1 cellular context compared by ENCODE assay signal in the genomic region with DNA sequence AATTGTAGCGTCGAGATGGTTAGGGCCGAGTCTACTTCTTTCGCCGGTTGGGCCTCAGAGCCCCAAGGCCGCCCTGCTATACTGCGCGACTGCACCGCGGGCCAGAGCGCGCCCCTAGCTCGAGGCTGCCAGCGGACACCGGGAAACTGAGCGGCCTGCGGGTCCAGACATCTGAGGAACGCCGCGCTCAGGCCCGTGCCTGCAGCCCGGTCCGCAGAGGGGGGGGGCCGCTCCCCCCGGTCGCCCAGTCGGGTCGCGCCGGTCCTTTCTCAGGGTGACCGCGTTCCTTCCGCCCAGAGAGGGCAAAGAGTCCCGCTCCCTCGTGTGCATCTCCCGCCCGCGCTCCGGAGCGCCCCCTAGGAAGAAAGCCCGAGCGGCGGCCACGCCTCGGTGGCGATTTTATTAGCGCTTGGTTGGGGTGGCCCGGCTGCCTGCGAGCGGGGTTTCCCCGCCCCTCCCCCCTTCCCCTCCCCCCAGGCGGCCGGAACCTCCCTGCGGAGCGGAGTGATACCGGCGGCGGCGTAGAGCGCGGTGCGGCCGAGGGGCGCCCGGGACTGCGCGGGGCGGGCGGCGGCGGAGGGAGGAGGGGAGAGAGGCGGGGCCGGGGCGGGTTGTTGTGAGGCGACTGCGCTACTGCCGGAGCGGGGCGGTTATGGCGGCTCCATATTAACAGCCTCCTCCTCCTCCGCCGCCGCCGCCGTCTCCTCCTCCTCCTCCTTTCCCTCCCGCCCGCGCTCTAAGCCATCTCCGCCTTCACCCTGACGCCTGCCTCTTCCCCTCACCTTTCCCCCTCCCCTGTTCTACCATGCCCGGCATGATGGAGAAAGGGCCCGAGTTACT.
A peak's percentile ranks its signal among the peaks of the same experiment; 100 is the strongest.
TF ChIP-seq lines count a peak whose summit lies in the region.

A gene (plus strand): TSS at position 611 of the 840 bp plus-strand sequence. CDS start 195 bp downstream, at position 806.

TF ChIP-seq in SK-N-SH, 30 proteins besides CTCF, POLR2A, EP300 and RAD21 (continued from another document):
- TF ChIP-seq RCOR1 (IDR thresholded peaks at IDR 0.05; ENCODE audit: low read length), result peak; percentile 45; the same call in 1 of the 2 replicates
- TF ChIP-seq, protein P1, sequence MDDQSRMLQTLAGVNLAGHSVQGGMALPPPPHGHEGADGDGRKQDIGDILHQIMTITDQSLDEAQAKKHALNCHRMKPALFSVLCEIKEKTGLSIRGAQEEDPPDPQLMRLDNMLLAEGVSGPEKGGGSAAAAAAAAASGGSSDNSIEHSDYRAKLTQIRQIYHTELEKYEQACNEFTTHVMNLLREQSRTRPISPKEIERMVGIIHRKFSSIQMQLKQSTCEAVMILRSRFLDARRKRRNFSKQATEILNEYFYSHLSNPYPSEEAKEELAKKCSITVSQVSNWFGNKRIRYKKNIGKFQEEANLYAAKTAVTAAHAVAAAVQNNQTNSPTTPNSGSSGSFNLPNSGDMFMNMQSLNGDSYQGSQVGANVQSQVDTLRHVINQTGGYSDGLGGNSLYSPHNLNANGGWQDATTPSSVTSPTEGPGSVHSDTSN (IDR thresholded peaks at IDR 0.05), result peak; percentile 61
- TF ChIP-seq POLR2AphosphoS5 (IDR thresholded peaks at IDR 0.05; ENCODE audit: low read depth, low read length), result peak; percentile 53
- TF ChIP-seq, protein P2, sequence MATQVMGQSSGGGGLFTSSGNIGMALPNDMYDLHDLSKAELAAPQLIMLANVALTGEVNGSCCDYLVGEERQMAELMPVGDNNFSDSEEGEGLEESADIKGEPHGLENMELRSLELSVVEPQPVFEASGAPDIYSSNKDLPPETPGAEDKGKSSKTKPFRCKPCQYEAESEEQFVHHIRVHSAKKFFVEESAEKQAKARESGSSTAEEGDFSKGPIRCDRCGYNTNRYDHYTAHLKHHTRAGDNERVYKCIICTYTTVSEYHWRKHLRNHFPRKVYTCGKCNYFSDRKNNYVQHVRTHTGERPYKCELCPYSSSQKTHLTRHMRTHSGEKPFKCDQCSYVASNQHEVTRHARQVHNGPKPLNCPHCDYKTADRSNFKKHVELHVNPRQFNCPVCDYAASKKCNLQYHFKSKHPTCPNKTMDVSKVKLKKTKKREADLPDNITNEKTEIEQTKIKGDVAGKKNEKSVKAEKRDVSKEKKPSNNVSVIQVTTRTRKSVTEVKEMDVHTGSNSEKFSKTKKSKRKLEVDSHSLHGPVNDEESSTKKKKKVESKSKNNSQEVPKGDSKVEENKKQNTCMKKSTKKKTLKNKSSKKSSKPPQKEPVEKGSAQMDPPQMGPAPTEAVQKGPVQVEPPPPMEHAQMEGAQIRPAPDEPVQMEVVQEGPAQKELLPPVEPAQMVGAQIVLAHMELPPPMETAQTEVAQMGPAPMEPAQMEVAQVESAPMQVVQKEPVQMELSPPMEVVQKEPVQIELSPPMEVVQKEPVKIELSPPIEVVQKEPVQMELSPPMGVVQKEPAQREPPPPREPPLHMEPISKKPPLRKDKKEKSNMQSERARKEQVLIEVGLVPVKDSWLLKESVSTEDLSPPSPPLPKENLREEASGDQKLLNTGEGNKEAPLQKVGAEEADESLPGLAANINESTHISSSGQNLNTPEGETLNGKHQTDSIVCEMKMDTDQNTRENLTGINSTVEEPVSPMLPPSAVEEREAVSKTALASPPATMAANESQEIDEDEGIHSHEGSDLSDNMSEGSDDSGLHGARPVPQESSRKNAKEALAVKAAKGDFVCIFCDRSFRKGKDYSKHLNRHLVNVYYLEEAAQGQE (IDR thresholded peaks at IDR 0.05; ENCODE audit: low read depth, low read length), result peak; percentile 43; the same call in 1 of the 2 replicates
- no peak for TF ChIP-seq JUND (IDR thresholded peaks at IDR 0.05)
- peak; percentile 41; the same call in 1 of the 2 replicates for TF ChIP-seq NFIC (IDR thresholded peaks at IDR 0.05; ENCODE audit: borderline replicate concordance)
- no peak for TF ChIP-seq MEF2A (IDR thresholded peaks at IDR 0.05; ENCODE audit: borderline replicate concordance, low read depth)
- peak; percentile 53; the same call in 1 of the 2 replicates for TF ChIP-seq SIN3A (IDR thresholded peaks at IDR 0.05; ENCODE audit: borderline replicate concordance, low read depth, low read length)
- no peak for TF ChIP-seq FOXJ3 (CRISPR knock-in tag; IDR thresholded peaks at IDR 0.05)
- TF ChIP-seq GABPA (IDR thresholded peaks at IDR 0.05; ENCODE audit: low read depth), result peak; percentile 15; the same call in 1 of the 2 replicates
- TF ChIP-seq, protein P3, sequence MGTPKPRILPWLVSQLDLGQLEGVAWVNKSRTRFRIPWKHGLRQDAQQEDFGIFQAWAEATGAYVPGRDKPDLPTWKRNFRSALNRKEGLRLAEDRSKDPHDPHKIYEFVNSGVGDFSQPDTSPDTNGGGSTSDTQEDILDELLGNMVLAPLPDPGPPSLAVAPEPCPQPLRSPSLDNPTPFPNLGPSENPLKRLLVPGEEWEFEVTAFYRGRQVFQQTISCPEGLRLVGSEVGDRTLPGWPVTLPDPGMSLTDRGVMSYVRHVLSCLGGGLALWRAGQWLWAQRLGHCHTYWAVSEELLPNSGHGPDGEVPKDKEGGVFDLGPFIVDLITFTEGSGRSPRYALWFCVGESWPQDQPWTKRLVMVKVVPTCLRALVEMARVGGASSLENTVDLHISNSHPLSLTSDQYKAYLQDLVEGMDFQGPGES (IDR thresholded peaks at IDR 0.05; ENCODE audit: low read depth, low read length), result no peak
- TF ChIP-seq, protein P4, sequence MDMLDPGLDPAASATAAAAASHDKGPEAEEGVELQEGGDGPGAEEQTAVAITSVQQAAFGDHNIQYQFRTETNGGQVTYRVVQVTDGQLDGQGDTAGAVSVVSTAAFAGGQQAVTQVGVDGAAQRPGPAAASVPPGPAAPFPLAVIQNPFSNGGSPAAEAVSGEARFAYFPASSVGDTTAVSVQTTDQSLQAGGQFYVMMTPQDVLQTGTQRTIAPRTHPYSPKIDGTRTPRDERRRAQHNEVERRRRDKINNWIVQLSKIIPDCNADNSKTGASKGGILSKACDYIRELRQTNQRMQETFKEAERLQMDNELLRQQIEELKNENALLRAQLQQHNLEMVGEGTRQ (IDR thresholded peaks at IDR 0.05; ENCODE audit: borderline replicate concordance, low read depth, low read length), result no peak
- TF ChIP-seq NRF1 (IDR thresholded peaks at IDR 0.05; ENCODE audit: low read depth, low read length), result peak; percentile 28; the same call in 1 of the 2 replicates
- no peak for TF ChIP-seq EZH2phosphoT487 (IDR thresholded peaks at IDR 0.05; ENCODE audit: borderline replicate concordance, low read depth)
- TF ChIP-seq TEAD4 (IDR thresholded peaks at IDR 0.05; ENCODE audit: borderline replicate concordance, insufficient read depth), result peak; percentile 54
- TF ChIP-seq, protein P5, sequence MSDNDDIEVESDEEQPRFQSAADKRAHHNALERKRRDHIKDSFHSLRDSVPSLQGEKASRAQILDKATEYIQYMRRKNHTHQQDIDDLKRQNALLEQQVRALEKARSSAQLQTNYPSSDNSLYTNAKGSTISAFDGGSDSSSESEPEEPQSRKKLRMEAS (IDR thresholded peaks at IDR 0.05; ENCODE audit: low read depth), result peak; percentile 92
- TF ChIP-seq SMC3 (IDR thresholded peaks at IDR 0.05; ENCODE audit: low read depth, low read length), result no peak
- TF ChIP-seq RXRA (IDR thresholded peaks at IDR 0.05; ENCODE audit: borderline replicate concordance, low read depth), result peak; percentile 44; the same call in 1 of the 2 replicates
